ENCODE assay signal across 14 cellular contexts in genomic region chr9:116837038-116837998, GRCh38.
DNase-seq lines count a peak whose midpoint lies in the region; ATAC-seq, FAIRE-seq and TF ChIP-seq lines count a peak whose summit lies in the region.
"Had no signal": no experiment of that assay in that cellular context is flagged by ENCODE, and none has a peak within 500 bp of the region (broad histone marks: within the 10 kb centered on the region; RNA-seq: fewer than 3 reads in every experiment).

No MANE protein-coding gene starts in this region.

- TF ChIP-seq POLR2A in tibial nerve (IDR thresholded peaks at IDR 0.05), result no peak

- no TSS peak for BruUV-seq in PC-3 (replicated peaks; lab: Mats Ljungman, UMichigan)

- DNase-seq in H7 (peak; percentile 40), PC-3 (peak; percentile 48), glutamatergic neuron (no peak), renal cortical epithelial cell (ENCODE audit: low read depth) (peak; percentile 95), GM19239 (ENCODE audit: insufficient read length, low spot score) (no peak), aorta (no peak), tibial nerve (ENCODE audit: low spot score in 2 of 2) (no peak)
- DNase-seq: activated CD4-positive, CD25-positive, alpha-beta regulatory T cell; immature natural killer cell; NCI-H1436 treated with DMSO at 0.1 percent for 48 hours; stimulated activated CD4-positive, alpha-beta T cell treated with anti-CD3 and anti-CD28 coated beads, Interleukin-2, amount 100 ng/mL, for 48 hours had no signal

- H3K27me3 ChIP-seq in H7 (ENCODE audit: control insufficient read depth, insufficient read depth, low read length) (no peaks in the 10 kb centered on the region), PC-3 (ENCODE audit: low read length) (no peaks in the 10 kb centered on the region), aorta (ENCODE audit: control insufficient read depth in 1 of 2, insufficient read depth in 2 of 2, low read length in 1 of 2) (no peaks in the 10 kb centered on the region), tibial nerve (no peaks in the 10 kb centered on the region)

- no peaks in the 10 kb centered on the region for H3F3A ChIP-seq in PC-3 (ENCODE audit: low read length, unreplicated experiment)

- peak overlapping the region; percentile 54 for H3K4me2 ChIP-seq in PC-3 (ENCODE audit: low read length)

- H3K36me3 ChIP-seq in H7 (replicated peaks; ENCODE audit: control insufficient read depth, insufficient read depth, low read length) (no peaks in the 10 kb centered on the region), PC-3 (ENCODE audit: low read depth, low read length) (no peaks in the 10 kb centered on the region), aorta (ENCODE audit: control insufficient read depth in 1 of 2, insufficient read depth in 2 of 2, low read length in 1 of 2) (no peaks in the 10 kb centered on the region), tibial nerve (no peaks in the 10 kb centered on the region)

- H3K4me3 Mint-ChIP-seq in glutamatergic neuron (ENCODE audit: unreplicated experiment), result no peak overlapping the region
- H3K4me3 Mint-ChIP-seq: activated naive CD8-positive, alpha-beta T cell; immature natural killer cell; stimulated activated effector memory CD8-positive, alpha-beta T cell treated with anti-CD3 and anti-CD28 coated beads, Interleukin-12 subunit alpha, Interleukin-12 subunit beta, amount 100 ng/mL, for 72 hours had no signal

- no peak overlapping the region for H2AFZ ChIP-seq in PC-3 (ENCODE audit: low read length)

- ATAC-seq in PC-3 (no peak), HG02759 (IDR thresholded peaks at IDR 0.05; ENCODE audit: unreplicated experiment) (no peak), aorta (ENCODE audit: low FRiP score) (no peak)
- ATAC-seq: stimulated activated effector memory CD8-positive, alpha-beta T cell treated with anti-CD3 and anti-CD28 coated beads, Interleukin-12 subunit alpha, Interleukin-12 subunit beta, amount 100 ng/mL, for 72 hours had no signal

- H4K20me1 ChIP-seq in PC-3 (ENCODE audit: low read length), result no peaks in the 10 kb centered on the region

- TF ChIP-seq CTCF in PC-3 (conservative IDR thresholded peaks at IDR 0.05; ENCODE audit: low read depth, low read length), result no peak
- no peak for TF ChIP-seq CTCF in glutamatergic neuron (IDR thresholded peaks at IDR 0.05; ENCODE audit: partially characterized antibody, unreplicated experiment)
- TF ChIP-seq CTCF in tibial nerve (IDR thresholded peaks at IDR 0.05), result no peak

- H3K4me1 Mint-ChIP-seq in glutamatergic neuron (ENCODE audit: low read depth, unreplicated experiment), result peaks cover 26% of the 10 kb centered on the region
- H3K4me1 Mint-ChIP-seq: immature natural killer cell; stimulated activated effector memory CD8-positive, alpha-beta T cell treated with anti-CD3 and anti-CD28 coated beads, Interleukin-12 subunit alpha, Interleukin-12 subunit beta, amount 100 ng/mL, for 72 hours had no signal

- H3K36me3 Mint-ChIP-seq in glutamatergic neuron (ENCODE audit: unreplicated experiment), result no peaks in the 10 kb centered on the region
- H3K36me3 Mint-ChIP-seq: activated naive CD8-positive, alpha-beta T cell; immature natural killer cell; stimulated activated effector memory CD8-positive, alpha-beta T cell treated with anti-CD3 and anti-CD28 coated beads, Interleukin-12 subunit alpha, Interleukin-12 subunit beta, amount 100 ng/mL, for 72 hours had no signal

- no peak for FAIRE-seq in GM19239 (lab: Jason Lieb, UNC)

- no peaks in the 10 kb centered on the region for H3K79me2 ChIP-seq in PC-3 (ENCODE audit: low read length)

- 70 to 73% methylated on average over 5 of the region's 5 CpGs for WGBS in aorta, 2 donors
- 68 to 86% methylated on average over 5 of the region's 5 CpGs for WGBS in tibial nerve, 2 donors

- CTCF ChIA-PET in PC-3 (lab: Charles Lee), result no interaction called here

- 0 out of 2 replicates have a peak overlapping the region, but pooled peaks have one; percentile 29 for H3K9ac ChIP-seq in PC-3 (ENCODE audit: low read length)

- H3K27me3 Mint-ChIP-seq in glutamatergic neuron (ENCODE audit: unreplicated experiment), result peaks cover 3% of the 10 kb centered on the region

- peaks cover 11% of the 10 kb centered on the region for H3K4me1 ChIP-seq in PC-3 (ENCODE audit: insufficient read depth, low read length)
- no peaks in the 10 kb centered on the region for H3K4me1 ChIP-seq in aorta (ENCODE audit: control insufficient read depth in 1 of 2, insufficient read depth in 2 of 2, low read length in 2 of 2)
- no peaks in the 10 kb centered on the region for H3K4me1 ChIP-seq in tibial nerve

- H3K27ac Mint-ChIP-seq in glutamatergic neuron (ENCODE audit: unreplicated experiment), result peak overlapping the region; percentile 46
- H3K27ac Mint-ChIP-seq: activated naive CD8-positive, alpha-beta T cell; immature natural killer cell; stimulated activated effector memory CD8-positive, alpha-beta T cell treated with anti-CD3 and anti-CD28 coated beads, Interleukin-12 subunit alpha, Interleukin-12 subunit beta, amount 100 ng/mL, for 72 hours had no signal

- H3K9me3 ChIP-seq in PC-3 (ENCODE audit: low read length) (no peaks in the 10 kb centered on the region), aorta (ENCODE audit: control insufficient read depth, low read length) (no peaks in the 10 kb centered on the region), tibial nerve (no peaks in the 10 kb centered on the region)

- H3K9me3 Mint-ChIP-seq in glutamatergic neuron (ENCODE audit: unreplicated experiment), result peaks cover 6% of the 10 kb centered on the region

- POLR2A ChIA-PET in PC-3 (lab: Charles Lee; ENCODE audit: unreplicated experiment), result interaction anchor here (0.7 kb wide), 1 partner anchor 16 kb away, joined by 30 read pairs; no protein-coding TSS in a partner anchor

- TF ChIP-seq EP300 in tibial nerve (IDR thresholded peaks at IDR 0.05), result no peak

- no peaks in the 10 kb centered on the region for H3K9me2 ChIP-seq in PC-3 (replicated peaks; ENCODE audit: low read length)

- H3K27ac ChIP-seq in PC-3 (ENCODE audit: low read length) (peak overlapping the region; percentile 56), aorta (ENCODE audit: low read depth in 1 of 2, low read length in 2 of 2) (no peak overlapping the region), tibial nerve (no peak overlapping the region)

- intact Hi-C loops in PC-3 (cut with micrococcal nuclease), result no loop called here
- intact Hi-C loops in aorta (cut with DNase I), result no loop called here

- no peak overlapping the region for H3K4me3 ChIP-seq in H7 (ENCODE audit: insufficient read depth, low read depth, low read length)
- H3K4me3 ChIP-seq in PC-3 (ENCODE audit: low read length), result 0 out of 2 replicates have a peak overlapping the region, but pooled peaks have one; percentile 18
- no peak overlapping the region for H3K4me3 ChIP-seq in aorta (ENCODE audit: low read length in 2 of 2)
- no peak overlapping the region for H3K4me3 ChIP-seq in tibial nerve

Comparison
In these comparisons a context has a peak if more than half of its experiments do, and no peak if none do; other contexts are left out.
1. DNase-seq: peak in H7 (single experiment), PC-3 (single experiment) and renal cortical epithelial cell (single experiment); none in glutamatergic neuron (single experiment), GM19239 (single experiment), aorta (0 of 2) and tibial nerve (0 of 2).